In the genomic region with DNA sequence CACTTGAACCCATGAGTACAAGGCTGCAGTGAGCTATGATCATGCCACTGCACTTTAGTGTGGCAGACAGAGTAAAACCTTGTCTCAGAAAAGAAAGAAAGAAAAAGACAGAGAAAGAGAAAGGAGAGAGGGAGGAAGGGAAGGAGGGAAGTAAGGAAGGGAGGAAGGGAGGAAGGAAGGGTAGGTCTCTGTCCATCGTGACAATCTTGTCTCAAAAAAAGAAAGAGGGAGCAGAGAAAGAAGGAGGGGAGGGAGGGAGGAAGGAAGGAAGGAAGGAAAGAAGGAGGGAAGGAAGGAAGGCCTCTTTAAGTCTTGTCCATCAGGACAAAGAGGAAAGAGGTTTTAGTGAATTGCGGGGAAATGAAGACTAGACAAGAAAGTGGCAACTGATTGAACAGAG, we compare ENCODE assay signal across 24 cellular contexts.
DNase-seq lines count a peak whose midpoint lies in the region; ATAC-seq and TF ChIP-seq lines count a peak whose summit lies in the region.
"Had no signal": no experiment of that assay in that cellular context is flagged by ENCODE, and none has a peak within 500 bp of the region (broad histone marks: within the 10 kb centered on the region; RNA-seq: fewer than 3 reads in every experiment).

No MANE protein-coding gene starts in this region.

- H3K27me3 Mint-ChIP-seq in endothelial cell (ENCODE audit: unreplicated experiment), result peaks cover 5% of the 10 kb centered on the region
- H3K27me3 Mint-ChIP-seq in stimulated activated naive B cell treated with anti-CD40 and anti-IgM and Interleukin-4, amounts not matched to agents 10 μg/mL and 1 μg/mL and 100 μg/mL, for 72 hours, result peaks cover 60 to 67% of the 10 kb centered on the region in 2 donors
- H3K27me3 Mint-ChIP-seq in activated CD4-positive, alpha-beta T cell treated with anti-CD3 and anti-CD28 coated beads, Interleukin-2, amount 10 ng/mL, durations not matched to agents 7 days and 5 days, result peaks cover 26% of the 10 kb centered on the region

- no peaks in the 10 kb centered on the region for H3K36me3 Mint-ChIP-seq in endothelial cell (ENCODE audit: low read depth, unreplicated experiment)
- H3K36me3 Mint-ChIP-seq in stimulated activated naive B cell treated with anti-CD40 and anti-IgM and Interleukin-4, amounts not matched to agents 10 μg/mL and 1 μg/mL and 100 μg/mL, for 72 hours, result peaks cover 0 to 3% of the 10 kb centered on the region in 2 donors
- H3K36me3 Mint-ChIP-seq in activated CD4-positive, alpha-beta T cell treated with anti-CD3 and anti-CD28 coated beads, Interleukin-2, amount 10 ng/mL, durations not matched to agents 7 days and 5 days (ENCODE audit: low read depth), result no peaks in the 10 kb centered on the region
- H3K36me3 Mint-ChIP-seq: CD8-positive, alpha-beta T cell had no signal

- H3K4me1 Mint-ChIP-seq in endothelial cell (ENCODE audit: unreplicated experiment), result peaks cover 16% of the 10 kb centered on the region
- peaks cover 12 to 16% of the 10 kb centered on the region in 2 donors for H3K4me1 Mint-ChIP-seq in stimulated activated naive B cell treated with anti-CD40 and anti-IgM and Interleukin-4, amounts not matched to agents 10 μg/mL and 1 μg/mL and 100 μg/mL, for 72 hours
- H3K4me1 Mint-ChIP-seq in activated CD4-positive, alpha-beta T cell treated with anti-CD3 and anti-CD28 coated beads, Interleukin-2, amount 10 ng/mL, durations not matched to agents 7 days and 5 days, result peaks cover 13% of the 10 kb centered on the region

- H3K9ac ChIP-seq in PC-3 (ENCODE audit: low read length), result no peak overlapping the region
- H3K9ac ChIP-seq: BLaER1 treated with 17β-estradiol and CSF1 and Interleukin-3, amounts not matched to agents 10 nM and 100 nM had no signal

- no peak overlapping the region for H3K4me2 ChIP-seq in PC-3 (ENCODE audit: low read length)
- H3K4me2 ChIP-seq: A549; BLaER1 treated with 17β-estradiol and CSF1 and Interleukin-3, amounts not matched to agents 10 nM and 100 nM had no signal

- H3K4me3 ChIP-seq in HEK293 (ENCODE audit: low read depth, low read length), result no peak overlapping the region
- no peak overlapping the region for H3K4me3 ChIP-seq in PC-3 (ENCODE audit: low read length)
- H3K4me3 ChIP-seq: A549; BLaER1 treated with 17β-estradiol and CSF1 and Interleukin-3, amounts not matched to agents 10 nM and 100 nM; GM12878 had no signal

- H3K9me3 ChIP-seq in HEK293 (ENCODE audit: control insufficient read depth, insufficient read depth, low read depth, low read length) (no peaks in the 10 kb centered on the region), PC-3 (ENCODE audit: low read length) (no peaks in the 10 kb centered on the region)
- H3K9me3 ChIP-seq: A549 had no signal

- H4K20me1 ChIP-seq in PC-3 (ENCODE audit: low read length), result no peaks in the 10 kb centered on the region

- no peaks in the 10 kb centered on the region for H3K9me3 Mint-ChIP-seq in endothelial cell (ENCODE audit: unreplicated experiment)
- H3K9me3 Mint-ChIP-seq in stimulated activated naive B cell treated with anti-CD40 and anti-IgM and Interleukin-4, amounts not matched to agents 10 μg/mL and 1 μg/mL and 100 μg/mL, for 72 hours, result peaks cover 0 to 2% of the 10 kb centered on the region in 2 donors
- H3K9me3 Mint-ChIP-seq in activated CD4-positive, alpha-beta T cell treated with anti-CD3 and anti-CD28 coated beads, Interleukin-2, amount 10 ng/mL, durations not matched to agents 7 days and 5 days, result no peaks in the 10 kb centered on the region
- H3K9me3 Mint-ChIP-seq: CD4-positive, alpha-beta T cell; CD8-positive, alpha-beta T cell had no signal

- no TSS peak for BruUV-seq in PC-3 (replicated peaks; lab: Mats Ljungman, UMichigan)

- H3K79me2 ChIP-seq in PC-3 (ENCODE audit: low read length), result no peaks in the 10 kb centered on the region

- H3K27me3 ChIP-seq in PC-3 (ENCODE audit: low read length), result no peaks in the 10 kb centered on the region

- no peaks in the 10 kb centered on the region for H3K36me3 ChIP-seq in HEK293 (ENCODE audit: control insufficient read depth in 2 of 2, insufficient read depth in 1 of 2, low read length in 2 of 2)
- no peaks in the 10 kb centered on the region for H3K36me3 ChIP-seq in PC-3 (ENCODE audit: low read depth, low read length)
- H3K36me3 ChIP-seq: BLaER1 treated with 17β-estradiol and CSF1 and Interleukin-3, amounts not matched to agents 10 nM and 100 nM had no signal

- H3K27ac ChIP-seq in HEK293 (ENCODE audit: extremely low read depth, low read depth, low read length), result no peak overlapping the region
- no peak overlapping the region for H3K27ac ChIP-seq in PC-3 (ENCODE audit: low read length)
- H3K27ac ChIP-seq: 22Rv1; A549; BLaER1 treated with 17β-estradiol and CSF1 and Interleukin-3, amounts not matched to agents 10 nM and 100 nM; C4-2B had no signal

- H2AFZ ChIP-seq in PC-3 (ENCODE audit: low read length), result no peak overlapping the region

- no peak overlapping the region for H3K4me3 Mint-ChIP-seq in endothelial cell (ENCODE audit: unreplicated experiment)
- no peak overlapping the region for H3K4me3 Mint-ChIP-seq in stimulated activated naive B cell treated with anti-CD40 and anti-IgM and Interleukin-4, amounts not matched to agents 10 μg/mL and 1 μg/mL and 100 μg/mL, for 72 hours
- no peak overlapping the region for H3K4me3 Mint-ChIP-seq in activated CD4-positive, alpha-beta T cell treated with anti-CD3 and anti-CD28 coated beads, Interleukin-2, amount 10 ng/mL, durations not matched to agents 7 days and 5 days
- H3K4me3 Mint-ChIP-seq: B cell; CD4-positive, alpha-beta T cell; CD8-positive, alpha-beta T cell had no signal

- DNase-seq in endothelial cell (ENCODE audit: low spot score) (no peak), PC-3 (no peak)
- no peak for DNase-seq in stimulated activated naive B cell treated with anti-CD40 and anti-IgM and Interleukin-4, amounts not matched to agents 10 μg/mL and 1 μg/mL and 100 μg/mL, for 72 hours
- no peak for DNase-seq in activated CD4-positive, alpha-beta T cell treated with anti-CD3 and anti-CD28 coated beads, Interleukin-2, amount 10 ng/mL, durations not matched to agents 7 days and 5 days
- DNase-seq: AML-193; Caco-2; Calu3; CD4-positive, alpha-beta T cell; CD8-positive, alpha-beta T cell; DMS 273 treated with DMSO at 0.1 percent for 48 hours; DMS153; DMS53; DMS79; DND-41; EL; GDM1 had no signal

- H3F3A ChIP-seq in PC-3 (ENCODE audit: low read length, unreplicated experiment), result no peaks in the 10 kb centered on the region

- intact Hi-C loops in PC-3 (cut with micrococcal nuclease), result no loop called here

- CTCF ChIA-PET in HEK293 (lab: Yijun Ruan, JAX), result interaction anchor here (0.6 to 2.4 kb wide), 7 partner anchors 31 to 351 kb away, joined by 3 to 9 read pairs (median 4); no protein-coding TSS in a partner anchor
- CTCF ChIA-PET in PC-3 (lab: Charles Lee), result no interaction called here
- CTCF ChIA-PET in activated CD4-positive, alpha-beta T cell treated with anti-CD3 and anti-CD28 coated beads, Interleukin-2, amount 10 ng/mL, durations not matched to agents 7 days and 5 days (lab: Charles Lee), result no interaction called here

- no peaks in the 10 kb centered on the region for H3K9me2 ChIP-seq in PC-3 (replicated peaks; ENCODE audit: low read length)

- H3K4me1 ChIP-seq in HEK293 (ENCODE audit: control insufficient read depth, insufficient read depth, low read length), result peaks cover 3% of the 10 kb centered on the region
- H3K4me1 ChIP-seq in PC-3 (ENCODE audit: insufficient read depth, low read length), result peaks cover 16% of the 10 kb centered on the region; the same call in 1 of the 2 replicates

- no peak for ATAC-seq in stimulated activated naive B cell treated with anti-CD40 and anti-IgM and Interleukin-4, amounts not matched to agents 10 μg/mL and 1 μg/mL and 100 μg/mL, for 72 hours (replicated peaks)
- ATAC-seq in PC-3, result no peak
- ATAC-seq in GM18498 (IDR thresholded peaks at IDR 0.05; ENCODE audit: unreplicated experiment), result no peak
- ATAC-seq: A549; CD8-positive, alpha-beta T cell; GM12878 had no signal

- POLR2A ChIA-PET in HEK293 (lab: Yijun Ruan, JAX), result no interaction called here
- POLR2A ChIA-PET in PC-3 (lab: Charles Lee; ENCODE audit: unreplicated experiment), result no interaction called here
- POLR2A ChIA-PET in activated CD4-positive, alpha-beta T cell treated with anti-CD3 and anti-CD28 coated beads, Interleukin-2, amount 10 ng/mL, durations not matched to agents 7 days and 5 days (lab: Charles Lee), result no interaction called here

- peak overlapping the region; percentile 48 for H3K27ac Mint-ChIP-seq in endothelial cell (ENCODE audit: unreplicated experiment)
- H3K27ac Mint-ChIP-seq in stimulated activated naive B cell treated with anti-CD40 and anti-IgM and Interleukin-4, amounts not matched to agents 10 μg/mL and 1 μg/mL and 100 μg/mL, for 72 hours, result peak overlapping the region; percentile 28
- H3K27ac Mint-ChIP-seq in activated CD4-positive, alpha-beta T cell treated with anti-CD3 and anti-CD28 coated beads, Interleukin-2, amount 10 ng/mL, durations not matched to agents 7 days and 5 days, result no peak overlapping the region
- H3K27ac Mint-ChIP-seq: B cell; CD4-positive, alpha-beta T cell; CD8-positive, alpha-beta T cell had no signal

- TF ChIP-seq CTCF in HEK293 (tag by site-specific recombination; IDR thresholded peaks at IDR 0.05) (no peak), endothelial cell (IDR thresholded peaks at IDR 0.05; ENCODE audit: unreplicated experiment) (no peak), PC-3 (conservative IDR thresholded peaks at IDR 0.05; ENCODE audit: low read depth, low read length) (no peak)

TF ChIP-seq in HEK293, 187 proteins besides CTCF, POLR2A, EP300 and RAD21 (continues in another document):
- peak; percentile 49; the same call in 1 of the 2 replicates for TF ChIP-seq PRDM1 (tag by site-specific recombination; IDR thresholded peaks at IDR 0.05)
- TF ChIP-seq, protein P1, sequence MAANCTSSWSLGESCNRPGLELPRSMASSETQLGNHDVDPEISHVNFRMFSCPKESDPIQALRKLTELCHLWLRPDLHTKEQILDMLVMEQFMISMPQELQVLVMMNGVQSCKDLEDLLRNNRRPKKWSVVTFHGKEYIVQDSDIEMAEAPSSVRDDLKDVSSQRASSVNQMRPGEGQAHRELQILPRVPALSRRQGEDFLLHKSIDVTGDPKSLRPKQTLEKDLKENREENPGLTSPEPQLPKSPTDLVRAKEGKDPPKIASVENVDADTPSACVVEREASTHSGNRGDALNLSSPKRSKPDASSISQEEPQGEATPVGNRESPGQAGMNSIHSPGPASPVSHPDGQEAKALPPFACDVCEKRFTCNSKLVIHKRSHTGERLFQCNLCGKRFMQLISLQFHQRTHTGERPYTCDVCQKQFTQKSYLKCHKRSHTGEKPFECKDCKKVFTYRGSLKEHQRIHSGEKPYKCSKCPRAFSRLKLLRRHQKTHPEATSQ (tag by site-specific recombination; IDR thresholded peaks at IDR 0.05), result no peak
